In the genomic region with DNA sequence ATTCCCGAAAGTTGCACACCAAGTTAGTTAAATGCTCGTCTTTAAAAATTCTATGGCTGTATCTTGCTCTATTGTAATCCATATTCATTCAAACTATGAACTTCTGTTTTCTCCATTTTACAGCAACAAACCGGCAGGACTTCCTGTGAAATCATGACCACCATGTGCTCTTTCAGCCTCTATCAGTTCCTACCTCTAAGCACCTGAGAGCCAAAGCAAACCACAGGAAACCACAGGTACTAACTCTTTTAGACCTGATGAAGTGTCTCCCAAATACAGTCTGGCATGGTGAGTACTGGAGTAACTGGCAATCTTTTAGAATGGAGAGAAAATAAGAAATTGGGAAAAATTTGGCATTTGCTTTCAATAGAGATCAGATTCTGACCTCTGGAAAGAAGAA, we compare ENCODE assay signal across 26 cellular contexts.
"Had no signal": no experiment of that assay in that cellular context is flagged by ENCODE, and none has a peak within 500 bp of the region (broad histone marks: within the 10 kb centered on the region; RNA-seq: fewer than 3 reads in every experiment).

No MANE protein-coding gene starts in this region.

- H3K27ac Mint-ChIP-seq: mesothelial cell of epicardium; naive B cell; natural killer cell treated with Interleukin-12 subunit alpha and Interleukin-12 subunit beta and Interleukin-15 and Interleukin-18, amount 100 ng/mL, for 72 hours; stimulated activated effector memory CD8-positive, alpha-beta T cell treated with anti-CD3 and anti-CD28 coated beads, Interleukin-12 subunit alpha, Interleukin-12 subunit beta, amount 100 ng/mL, for 72 hours; stimulated activated naive CD8-positive, alpha-beta T cell treated with anti-CD3 and anti-CD28 coated beads, Interleukin-15, Interleukin-2, amounts not matched to agents 100 ng/mL and 50 ng/mL, for 24 hours; type B pancreatic cell had no signal

- H3K4me1 ChIP-seq: left ventricle myocardium inferior, pancreas, prostate gland, sigmoid colon, spleen, tibial nerve, uterus had no signal

- H3K36me3 ChIP-seq: left ventricle myocardium inferior, pancreas, prostate gland, sigmoid colon, spleen, tibial nerve, uterus had no signal

- ATAC-seq: natural killer cell treated with Interleukin-12 subunit alpha and Interleukin-12 subunit beta and Interleukin-15 and Interleukin-18, amount 100 ng/mL, for 72 hours; pancreas; right cardiac atrium; stimulated activated effector memory CD8-positive, alpha-beta T cell treated with anti-CD3 and anti-CD28 coated beads, Interleukin-12 subunit alpha, Interleukin-12 subunit beta, amount 100 ng/mL, for 72 hours had no signal

- H3K27me3 Mint-ChIP-seq: naive B cell; natural killer cell treated with Interleukin-12 subunit alpha and Interleukin-12 subunit beta and Interleukin-15 and Interleukin-18, amount 100 ng/mL, for 72 hours; stimulated activated naive CD8-positive, alpha-beta T cell treated with anti-CD3 and anti-CD28 coated beads, Interleukin-15, Interleukin-2, amounts not matched to agents 100 ng/mL and 50 ng/mL, for 24 hours; type B pancreatic cell had no signal

- DNase-seq: islet precursor cell; left ventricle myocardium inferior; mesendoderm; naive B cell; nucleus accumbens; pancreas; posterior cingulate gyrus; retina; right cardiac atrium; sigmoid colon; small intestine; spleen; stimulated activated CD4-positive, alpha-beta T cell treated with anti-CD3 and anti-CD28 coated beads, Interleukin-4, amount 100 ng/mL, for 24 hours; stimulated activated naive CD4-positive, alpha-beta T cell; substantia nigra; uterus had no signal

- H3K27ac ChIP-seq: hepatocyte, left ventricle myocardium inferior, pancreas, prostate gland, sigmoid colon, spleen, tibial nerve, uterus had no signal

- H3K4me3 Mint-ChIP-seq: mesothelial cell of epicardium; naive B cell; natural killer cell treated with Interleukin-12 subunit alpha and Interleukin-12 subunit beta and Interleukin-15 and Interleukin-18, amount 100 ng/mL, for 72 hours; neural crest cell; stimulated activated effector memory CD8-positive, alpha-beta T cell treated with anti-CD3 and anti-CD28 coated beads, Interleukin-12 subunit alpha, Interleukin-12 subunit beta, amount 100 ng/mL, for 72 hours; stimulated activated naive CD8-positive, alpha-beta T cell treated with anti-CD3 and anti-CD28 coated beads, Interleukin-15, Interleukin-2, amounts not matched to agents 100 ng/mL and 50 ng/mL, for 24 hours; type B pancreatic cell had no signal

- H3K9me3 Mint-ChIP-seq: mesothelial cell of epicardium, type B pancreatic cell had no signal

- H3K27me3 ChIP-seq: hepatocyte, pancreas, sigmoid colon, spleen, tibial nerve, uterus had no signal

- H3K4me1 Mint-ChIP-seq: mesothelial cell of epicardium; naive B cell; stimulated activated effector memory CD8-positive, alpha-beta T cell treated with anti-CD3 and anti-CD28 coated beads, Interleukin-12 subunit alpha, Interleukin-12 subunit beta, amount 100 ng/mL, for 72 hours had no signal

- H3K36me3 Mint-ChIP-seq: mesothelial cell of epicardium; naive B cell; natural killer cell treated with Interleukin-12 subunit alpha and Interleukin-12 subunit beta and Interleukin-15 and Interleukin-18, amount 100 ng/mL, for 72 hours; stimulated activated effector memory CD8-positive, alpha-beta T cell treated with anti-CD3 and anti-CD28 coated beads, Interleukin-12 subunit alpha, Interleukin-12 subunit beta, amount 100 ng/mL, for 72 hours; type B pancreatic cell had no signal

- H2AFZ ChIP-seq: hepatocyte had no signal

- H3K4me2 ChIP-seq: hepatocyte had no signal

- H3K9me3 ChIP-seq: pancreas, prostate gland, sigmoid colon, tibial nerve, uterus had no signal

- H3K79me2 ChIP-seq: hepatocyte had no signal

- H3K4me3 ChIP-seq: hepatocyte, left ventricle myocardium inferior, lung, pancreas, prostate gland, sigmoid colon, spleen, tibial nerve, uterus had no signal
